19 cellular contexts compared by ENCODE assay signal in genomic region chr6:56995347-56995746, GRCh38. TPM values are rescaled to one million over a fixed set of nuclear protein-coding genes. Genes with fewer than 3 reads are reported as not detected.
DNase-seq lines count a peak whose midpoint lies in the region; ATAC-seq, FAIRE-seq and TF ChIP-seq lines count a peak whose summit lies in the region.
"Had no signal": no experiment of that assay in that cellular context is flagged by ENCODE, and none has a peak within 500 bp of the region (broad histone marks: within the 10 kb centered on the region; RNA-seq: fewer than 3 reads in every experiment).

No MANE protein-coding gene starts in this region.

- WGBS in SK-N-SH (ENCODE audit: low lambda C conversion rate) = 95% methylated on average over 1 of the region's 1 CpG

- H2AFZ ChIP-seq in SK-N-SH (ENCODE audit: low read depth) (no peak overlapping the region), Loucy (ENCODE audit: low read length) (no peak overlapping the region), osteoblast (ENCODE audit: low read length) (no peak overlapping the region)

- H3K9ac ChIP-seq in SK-N-SH = no peak overlapping the region
- no peak overlapping the region for H3K9ac ChIP-seq in Loucy (ENCODE audit: low read depth, low read length, poor library complexity, severe bottlenecking)

- H4K20me1 ChIP-seq in SK-N-SH (ENCODE audit: insufficient read depth) = no peaks in the 10 kb centered on the region
- H4K20me1 ChIP-seq in Loucy (ENCODE audit: insufficient read depth, low read length, poor library complexity, severe bottlenecking) = no peaks in the 10 kb centered on the region
- H4K20me1 ChIP-seq in osteoblast (ENCODE audit: insufficient read depth, low read length) = no peaks in the 10 kb centered on the region

- H3K36me3 ChIP-seq in SK-N-SH (replicated peaks in 1 of 2; ENCODE audit: control insufficient read depth in 1 of 2, insufficient read depth in 2 of 2, low read length in 1 of 2) (peaks cover 0 to 28% of the 10 kb centered on the region in 2 experiments), Loucy (ENCODE audit: insufficient read depth, low read length) (no peaks in the 10 kb centered on the region), bronchial epithelial cell (ENCODE audit: control insufficient read depth, insufficient read depth, low read length) (no peaks in the 10 kb centered on the region), osteoblast (ENCODE audit: insufficient read depth, low read length) (no peaks in the 10 kb centered on the region)

- H3K9me2 ChIP-seq in SK-N-SH (no peaks in the 10 kb centered on the region), Loucy (replicated peaks; ENCODE audit: low read depth, low read length) (no peaks in the 10 kb centered on the region)

- POLR2A ChIA-PET in SK-N-SH (lab: Yijun Ruan, JAX) = no interaction called here

- ATAC-seq in SK-N-SH treated with all-trans-retinoic acid at 6 μM for 48 hours (no peak), HG03460 (IDR thresholded peaks at IDR 0.05; ENCODE audit: unreplicated experiment) (no peak)
- ATAC-seq: activated CD8-positive, alpha-beta T cell treated with anti-CD3 and anti-CD28 coated beads, Interleukin-2, amount 10 ng/mL, durations not matched to agents 7 days and 5 days; esophagus mucosa had no signal

- peaks cover 10% of the 10 kb centered on the region; the same call in 1 of the 2 replicates for H3K9me3 ChIP-seq in SK-N-SH
- H3K9me3 ChIP-seq in Loucy (ENCODE audit: insufficient read depth, low read depth, low read length) = peaks cover 4% of the 10 kb centered on the region; the same call in 1 of the 2 replicates
- H3K9me3 ChIP-seq in osteoblast (ENCODE audit: low read depth, low read length) = no peaks in the 10 kb centered on the region

- no peak overlapping the region for H3K4me2 ChIP-seq in SK-N-SH
- H3K4me2 ChIP-seq in Loucy (ENCODE audit: low read depth, low read length, poor library complexity, severe bottlenecking) = no peak overlapping the region
- no peak overlapping the region for H3K4me2 ChIP-seq in osteoblast (ENCODE audit: insufficient read depth, low read length)

- no peak for TF ChIP-seq EP300 in SK-N-SH (IDR thresholded peaks at IDR 0.05; ENCODE audit: borderline replicate concordance in 1 of 2, low read depth in 1 of 2, low read length in 1 of 2)

- CTCF ChIA-PET in SK-N-SH (lab: Yijun Ruan, JAX) = interaction anchor here (0.5 to 1.6 kb wide), 2 partner anchors 92 to 127 kb away, joined by 3 to 4 read pairs; no protein-coding TSS in a partner anchor

- DNase-seq in SK-N-SH (no peak), bronchial epithelial cell (ENCODE audit: low read depth) (no peak), osteoblast (ENCODE audit: insufficient read length, low spot score, missing footprints) (peak; percentile 34), GM10266 (ENCODE audit: extremely low spot score) (no peak), AG20443 (ENCODE audit: low spot score) (no peak)
- DNase-seq: activated CD8-positive, alpha-beta T cell treated with anti-CD3 and anti-CD28 coated beads, Interleukin-2, amount 10 ng/mL, durations not matched to agents 7 days and 5 days; anterior cingulate cortex; cortex of kidney; GOT3; head of caudate nucleus; NCI-H187; NCI-H774; stimulated activated naive CD4-positive, alpha-beta T cell treated with Interleukin-2 at 50 U/mL for 16 hours had no signal

- H3K4me1 ChIP-seq in SK-N-SH (ENCODE audit: control insufficient read depth in 1 of 2, insufficient read depth in 2 of 2, low read depth in 1 of 2, low read length in 1 of 2) (no peaks in the 10 kb centered on the region), Loucy (ENCODE audit: insufficient read depth, low read length, poor library complexity, severe bottlenecking) (no peaks in the 10 kb centered on the region), osteoblast (ENCODE audit: insufficient read depth, low read length) (no peaks in the 10 kb centered on the region)

- TF ChIP-seq CTCF in SK-N-SH (IDR thresholded peaks at IDR 0.05) (peak; percentile 9; the same call in 1 of the 2 replicates), Loucy (conservative IDR thresholded peaks at IDR 0.05; ENCODE audit: low read length) (peak; percentile 40), bronchial epithelial cell (IDR thresholded peaks at IDR 0.05; ENCODE audit: insufficient read depth, low read length, severe bottlenecking) (peak; percentile 15), osteoblast (IDR thresholded peaks at IDR 0.05; ENCODE audit: extremely low read depth, low read depth, low read length) (no peak), GM10266 (IDR thresholded peaks at IDR 0.05; ENCODE audit: control insufficient read depth, insufficient read depth, low read depth, missing control alignments) (no peak)

- H3K27ac ChIP-seq in SK-N-SH (ENCODE audit: low read depth in 2 of 2, low read length in 1 of 2) = no peak overlapping the region
- no peak overlapping the region for H3K27ac ChIP-seq in osteoblast (ENCODE audit: low read depth, low read length)

- no peaks in the 10 kb centered on the region for H3F3A ChIP-seq in SK-N-SH (replicated peaks; ENCODE audit: insufficient read depth)
- H3F3A ChIP-seq in Loucy (ENCODE audit: low read depth) = no peaks in the 10 kb centered on the region

- H3K27me3 ChIP-seq in SK-N-SH (ENCODE audit: insufficient read depth) (no peaks in the 10 kb centered on the region), Loucy (ENCODE audit: insufficient read depth, low read length, poor library complexity, severe bottlenecking) (no peaks in the 10 kb centered on the region), bronchial epithelial cell (ENCODE audit: control insufficient read depth, insufficient read depth, low read length) (no peaks in the 10 kb centered on the region), osteoblast (ENCODE audit: insufficient read depth, low read length) (no peaks in the 10 kb centered on the region)

- H3K79me2 ChIP-seq in SK-N-SH (ENCODE audit: insufficient read depth) (no peaks in the 10 kb centered on the region), Loucy (ENCODE audit: insufficient read depth, low read length) (no peaks in the 10 kb centered on the region), osteoblast (ENCODE audit: insufficient read depth, low read length) (no peaks in the 10 kb centered on the region)

- no peak for TF ChIP-seq RAD21 in SK-N-SH (IDR thresholded peaks at IDR 0.05; ENCODE audit: low read length)

- no peak overlapping the region for H3K4me3 ChIP-seq in SK-N-SH (ENCODE audit: low read depth in 2 of 2, low read length in 1 of 2)
- H3K4me3 ChIP-seq in Loucy (ENCODE audit: low read length, poor library complexity, severe bottlenecking) = no peak overlapping the region
- no peak overlapping the region for H3K4me3 ChIP-seq in bronchial epithelial cell (ENCODE audit: low read depth, low read length)
- no peak overlapping the region for H3K4me3 ChIP-seq in osteoblast (ENCODE audit: insufficient read depth, low read length)

- no peak for FAIRE-seq in bronchial epithelial cell (lab: Jason Lieb, UNC)

TF ChIP-seq in SK-N-SH, 30 proteins besides CTCF, POLR2A, EP300 and RAD21 (continues in another document):
- no peak for TF ChIP-seq RFX5 (IDR thresholded peaks at IDR 0.05; ENCODE audit: low read length)
- no peak for TF ChIP-seq CHD2 (IDR thresholded peaks at IDR 0.05; ENCODE audit: low read length, partially characterized antibody)
- no peak for TF ChIP-seq FOXM1 (IDR thresholded peaks at IDR 0.05; ENCODE audit: low read depth)
- no peak for TF ChIP-seq EZH2phosphoT487 (IDR thresholded peaks at IDR 0.05; ENCODE audit: borderline replicate concordance, low read depth)
- no peak for TF ChIP-seq TAF1 (IDR thresholded peaks at IDR 0.05; ENCODE audit: borderline replicate concordance, low read depth, low read length)
- no peak for TF ChIP-seq USF1 (IDR thresholded peaks at IDR 0.05; ENCODE audit: borderline replicate concordance, low read depth)
- TF ChIP-seq FOSL2 (IDR thresholded peaks at IDR 0.05; ENCODE audit: borderline replicate concordance, low read depth) = no peak
- TF ChIP-seq RCOR1 (IDR thresholded peaks at IDR 0.05; ENCODE audit: low read length) = no peak

TF ChIP-seq in SK-N-SH treated with all-trans-retinoic acid at 6 μM for 48 hours, 23 proteins besides CTCF, POLR2A, EP300 and RAD21 (continues in another document):
- TF ChIP-seq ZFP3 (CRISPR knock-in tag; IDR thresholded peaks at IDR 0.05) = no peak
- no peak for TF ChIP-seq GLIS3 (CRISPR knock-in tag; IDR thresholded peaks at IDR 0.05)
- no peak for TF ChIP-seq RARB (CRISPR knock-in tag; IDR thresholded peaks at IDR 0.05)
- no peak for TF ChIP-seq TOX (CRISPR knock-in tag; IDR thresholded peaks at IDR 0.05; ENCODE audit: borderline replicate concordance)
- no peak for TF ChIP-seq CSRNP3 (CRISPR knock-in tag; IDR thresholded peaks at IDR 0.05)
- no peak for TF ChIP-seq CREB5 (CRISPR knock-in tag; IDR thresholded peaks at IDR 0.05; ENCODE audit: low read depth)
- no peak for TF ChIP-seq CSDC2 (CRISPR knock-in tag; IDR thresholded peaks at IDR 0.05)

RNA-seq across cellular contexts. Expression of gene BEND6, which starts 40.4 kb away (rescaled TPM):
- 6.9 and 9.2 TPM in 2 replicates for polyA plus RNA-seq in SK-N-SH (2012; rRNA removed)
- polyA plus RNA-seq in SK-N-SH (2012; cell fraction: cytosol; rRNA removed) = 11.7 and 14.4 TPM in 2 replicates
- polyA plus RNA-seq in SK-N-SH (2012; cell fraction: nucleus; rRNA removed) = 4.1 and 7.0 TPM in 2 replicates
- 0.53 and 1.3 TPM in 2 replicates for total RNA-seq in bronchial epithelial cell
- total RNA-seq in osteoblast = 22.4 and 23.6 TPM in 2 replicates
- total RNA-seq: activated CD8-positive, alpha-beta T cell treated with anti-CD3 and anti-CD28 coated beads, Interleukin-2, amount 10 ng/mL, durations not matched to agents 7 days and 5 days; skeletal muscle tissue had no signal
- polyA plus RNA-seq: IgD-negative memory B cell had no signal

RNA-seq across cellular contexts. Expression of gene KIAA1586, which starts 51.1 kb away (rescaled TPM):
- polyA plus RNA-seq in SK-N-SH (2012; rRNA removed) = 3.0 and 3.2 TPM in 2 replicates
- 4.4 and 7.3 TPM in 2 replicates for polyA plus RNA-seq in SK-N-SH (2012; cell fraction: cytosol; rRNA removed)
- polyA plus RNA-seq in SK-N-SH (2012; cell fraction: nucleus; rRNA removed) = 1.5 and 2.7 TPM in 2 replicates
- total RNA-seq in bronchial epithelial cell (4.1 and 4.5 TPM in 2 replicates), osteoblast (17.4 and 20.0 TPM in 2 replicates)

Comparison
In these comparisons a context has a peak if more than half of its experiments do, and no peak if none do; other contexts are left out.
1. CTCF ChIP-seq: peak in SK-N-SH (single experiment), Loucy (single experiment) and bronchial epithelial cell (single experiment); none in osteoblast (single experiment) and GM10266 (single experiment).
2. RNA of gene BEND6, which starts 40.4 kb away (total RNA-seq): 22.4 to 23.6 TPM in osteoblast; 0.53 to 1.3 TPM in bronchial epithelial cell; every median in the first group is over 10 times any median in the second.